ENCODE assay signal across 28 cellular contexts in the genomic region with DNA sequence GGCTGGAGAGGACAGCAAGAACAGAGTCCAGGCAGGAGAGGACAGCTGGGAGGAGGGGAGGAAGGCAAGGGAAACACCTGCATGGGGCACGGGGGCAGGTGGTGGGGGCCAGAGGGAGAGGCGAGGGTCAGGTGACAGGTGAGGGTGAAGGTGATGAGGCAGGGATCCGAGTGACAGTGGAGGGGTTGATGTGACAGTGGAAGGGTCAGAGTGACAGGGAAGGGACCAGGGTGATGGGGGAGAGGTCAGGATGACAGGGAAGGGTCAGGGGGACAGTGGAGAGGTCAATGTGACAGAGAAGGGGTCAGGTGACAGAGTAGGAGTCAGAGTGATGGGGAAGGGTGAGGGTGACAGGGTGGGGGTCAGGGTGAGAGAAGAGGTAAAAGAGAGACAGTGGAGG. TPM values are rescaled to one million over a fixed set of nuclear protein-coding genes. Genes with fewer than 3 reads are reported as not detected.
A peak's percentile ranks its signal among the peaks of the same experiment; 100 is the strongest.
DNase-seq lines count a peak whose midpoint lies in the region; ATAC-seq, FAIRE-seq and TF ChIP-seq lines count a peak whose summit lies in the region.
"Had no signal": no experiment of that assay in that cellular context is flagged by ENCODE, and none has a peak within 500 bp of the region (broad histone marks: within the 10 kb centered on the region; RNA-seq: fewer than 3 reads in every experiment).

No MANE protein-coding gene starts in this region.

- RAD21 ChIA-PET in GM12878 (lab: Charles Lee; ENCODE audit: unreplicated experiment), result no interaction called here

- no peak for FAIRE-seq in GM12878 (lab: Jason Lieb, UNC)
- FAIRE-seq: GM19239 had no signal

- in situ Hi-C loops in GM12878 (cut with MboI), result no loop called here

- H3K27ac ChIP-seq in HEK293 (ENCODE audit: extremely low read depth, low read depth, low read length), result no peak overlapping the region
- H3K27ac ChIP-seq in GM12878 (ENCODE audit: control insufficient read depth, insufficient read depth), result no peak overlapping the region
- H3K27ac ChIP-seq: C4-2B, PC-9, SJCRH30 had no signal

- no peaks in the 10 kb centered on the region for H4K20me1 ChIP-seq in GM12878 (ENCODE audit: control insufficient read depth, insufficient read depth)

- H3K79me2 ChIP-seq in GM12878 (ENCODE audit: control insufficient read depth, insufficient read depth, low read length), result no peaks in the 10 kb centered on the region

- SMC1A ChIA-PET in GM12878 (lab: Charles Lee; ENCODE audit: uncharacterized antibody, unreplicated experiment), result no interaction called here

- CTCF ChIA-PET in HEK293 (lab: Yijun Ruan, JAX) (no interaction called here), GM12878 (lab: Yijun Ruan, JAX) (no interaction called here)

- H3K9me3 Mint-ChIP-seq in stimulated activated memory B cell treated with anti-CD40 and anti-IgM and Interleukin-4, amounts not matched to agents 10 μg/mL and 1 μg/mL and 100 μg/mL, for 72 hours, result peaks cover 19% of the 10 kb centered on the region

- H3K9me3 ChIP-seq in HEK293 (ENCODE audit: control insufficient read depth, insufficient read depth, low read depth, low read length) (no peaks in the 10 kb centered on the region), GM12878 (replicated peaks; ENCODE audit: control insufficient read depth, insufficient read depth, low read length) (no peaks in the 10 kb centered on the region; the same call in 1 of the 3 replicates)
- H3K9me3 ChIP-seq: Caco-2, HAP-1, MG63, SJCRH30 had no signal

- WGBS in GM12878 (ENCODE audit: insufficient coverage, insufficient replicate concordance, low lambda C conversion rate, missing lambda C conversion rate), result 0% methylated on average over 3 of the region's 3 CpGs

- TF ChIP-seq CTCF in HEK293 (tag by site-specific recombination; IDR thresholded peaks at IDR 0.05), result no peak
- TF ChIP-seq CTCF in GM12878 (IDR thresholded peaks at IDR 0.05 in 2 of 3, conservative IDR thresholded peaks at IDR 0.05 in 1 of 3; ENCODE audit: control insufficient read depth in 2 of 3, extremely low read depth in 1 of 3, insufficient read depth in 1 of 3, low read depth in 3 of 3, low read length in 3 of 3), result no peak

- peak overlapping the region; percentile 34 for H3K4me3 Mint-ChIP-seq in stimulated activated memory B cell treated with anti-CD40 and anti-IgM and Interleukin-4, amounts not matched to agents 10 μg/mL and 1 μg/mL and 100 μg/mL, for 72 hours
- H3K4me3 Mint-ChIP-seq: CD8-positive, alpha-beta T cell had no signal

- no peak for ATAC-seq in GM12878
- no peak for ATAC-seq in stimulated activated memory B cell treated with anti-CD40 and anti-IgM and Interleukin-4, amounts not matched to agents 10 μg/mL and 1 μg/mL and 100 μg/mL, for 72 hours
- ATAC-seq: Right ventricle myocardium inferior had no signal

- H3K36me3 ChIP-seq in HEK293 (ENCODE audit: control insufficient read depth in 2 of 2, insufficient read depth in 1 of 2, low read length in 2 of 2), result no peaks in the 10 kb centered on the region; a peak in 1 of 3 replicates
- H3K36me3 ChIP-seq in GM12878 (ENCODE audit: control insufficient read depth in 2 of 2, insufficient read depth in 2 of 2, low read length in 1 of 2), result no peaks in the 10 kb centered on the region
- H3K36me3 ChIP-seq: HAP-1, MG63, SJCRH30 had no signal

- DNase-seq in GM12878 (ENCODE audit: low read depth, low spot score) (no peak), anterior cingulate cortex (lab: John Stamatoyannopoulos, UW) (no peak), GOT3 (lab: John Stamatoyannopoulos, UW) (no peak)
- DNase-seq: Caco-2; CD8-positive, alpha-beta T cell; DMS 273 treated with DMSO at 0.1 percent for 48 hours; DMS79; EL; GDM1; IMR-90; KG1; MG63; NCI-H1105 treated with DMSO at 0.1 percent for 48 hours; NCI-H146; NCI-H2029; NCI-H446; NCI-H526; NCI-H82; NK-92 treated with Interleukin-12 subunit alpha and Interleukin-12 subunit beta, amount 100 ng/mL, for 24 hours; PC-9; SJCRH30 had no signal

- peaks cover 9% of the 10 kb centered on the region for H3K36me3 Mint-ChIP-seq in stimulated activated memory B cell treated with anti-CD40 and anti-IgM and Interleukin-4, amounts not matched to agents 10 μg/mL and 1 μg/mL and 100 μg/mL, for 72 hours
- H3K36me3 Mint-ChIP-seq: CD8-positive, alpha-beta T cell had no signal

- no TSS peak for BruUV-seq in GM12878 (replicated peaks; lab: Mats Ljungman, UMichigan)

- peak overlapping the region; percentile 93 for H3K27ac Mint-ChIP-seq in stimulated activated memory B cell treated with anti-CD40 and anti-IgM and Interleukin-4, amounts not matched to agents 10 μg/mL and 1 μg/mL and 100 μg/mL, for 72 hours
- H3K27ac Mint-ChIP-seq: CD8-positive, alpha-beta T cell had no signal

- no peak overlapping the region for H3K4me2 ChIP-seq in GM12878 (ENCODE audit: control insufficient read depth, insufficient read depth)
- H3K4me2 ChIP-seq: PC-9 had no signal

- H2AFZ ChIP-seq in GM12878 (ENCODE audit: control insufficient read depth, low read depth, low read length), result no peak overlapping the region
- H2AFZ ChIP-seq: PC-9 had no signal

- no peak for TF ChIP-seq EP300 in GM12878 (IDR thresholded peaks at IDR 0.05; ENCODE audit: borderline replicate concordance in 1 of 2, control insufficient read depth in 1 of 2, low read depth in 2 of 2, low read length in 2 of 2)

- no peak for TF ChIP-seq POLR2A in GM12878 (IDR thresholded peaks at IDR 0.05; ENCODE audit: low read depth, low read length)

- H3K27me3 ChIP-seq in GM12878 (replicated peaks in 1 of 2; ENCODE audit: control insufficient read depth in 2 of 2, insufficient read depth in 2 of 2, low read length in 1 of 2), result peaks cover 1% of the 10 kb centered on the region in 2 experiments; a peak in 2 of 4 replicates
- H3K27me3 ChIP-seq: MG63, SJCRH30 had no signal

- no peak for TF ChIP-seq RAD21 in GM12878 (IDR thresholded peaks at IDR 0.05; ENCODE audit: insufficient read depth, low read depth, low read length)

- intact Hi-C loops in GM12878 (cut with micrococcal nuclease; ENCODE audit: unreplicated experiment), result no loop called here

- H3K4me3 ChIP-seq in HEK293 (ENCODE audit: low read depth, low read length), result no peak overlapping the region
- H3K4me3 ChIP-seq in GM12878, result no peak overlapping the region
- H3K4me3 ChIP-seq: HAP-1, MG63, PC-9, SJCRH30 had no signal

- H3K4me1 ChIP-seq in HEK293 (ENCODE audit: control insufficient read depth, insufficient read depth, low read length), result no peaks in the 10 kb centered on the region
- H3K4me1 ChIP-seq in GM12878 (ENCODE audit: control insufficient read depth, insufficient read depth, low read length), result peaks cover 2% of the 10 kb centered on the region; the same call in 1 of the 2 replicates
- H3K4me1 ChIP-seq: Caco-2, HAP-1, SJCRH30 had no signal

- peaks cover 55% of the 10 kb centered on the region for H3K27me3 Mint-ChIP-seq in stimulated activated memory B cell treated with anti-CD40 and anti-IgM and Interleukin-4, amounts not matched to agents 10 μg/mL and 1 μg/mL and 100 μg/mL, for 72 hours

- POLR2A ChIA-PET in HEK293 (lab: Yijun Ruan, JAX), result no interaction called here
- POLR2A ChIA-PET in GM12878 (lab: Charles Lee), result no interaction called here

- no peak overlapping the region for H3K9ac ChIP-seq in GM12878 (ENCODE audit: control insufficient read depth, insufficient read depth, low read length)

- H3K4me1 Mint-ChIP-seq in stimulated activated memory B cell treated with anti-CD40 and anti-IgM and Interleukin-4, amounts not matched to agents 10 μg/mL and 1 μg/mL and 100 μg/mL, for 72 hours, result peaks cover 22% of the 10 kb centered on the region

RNA-seq across cellular contexts. Expression of gene C19orf81, which starts 29.1 kb away (rescaled TPM):
- total RNA-seq in GM12878 (2013; cell fraction: nucleolus; rRNA removed), result not detected in 2 replicates
- not detected in 2 replicates for total RNA-seq in GM12878 (2014; rRNA removed)
- not detected in 2 replicates for total RNA-seq in GM12878 (2014; rRNA removed; fragmentation: Illumina TruSeq; extraction: Trizol)
- 0.69 TPM in 1 of 2 replicates, not detected in the other for total RNA-seq in GM12878 (2021)
- not detected for polyA plus RNA-seq in GM12878 (2011; ENCODE audit: low read depth)
- 0.36 TPM in 1 of 2 replicates, not detected in the other for polyA plus RNA-seq in GM12878 (2011; rRNA removed)
- polyA plus RNA-seq in GM12878 (2011; cell fraction: cytosol; rRNA removed), result 0.55 and 0.59 TPM in 2 replicates
- 0.75 and 1.1 TPM in 2 replicates for polyA plus RNA-seq in GM12878 (2011; cell fraction: nucleus; rRNA removed)
- polyA plus RNA-seq in GM12878 (2012), result 0.60 TPM in 1 of 2 replicates, not detected in the other
- not detected in 2 replicates for polyA plus RNA-seq in GM12878 (2014; fragmentation: Illumina TruSeq; extraction: Trizol)
- not detected for polyA plus RNA-seq in GM12878 (2014; fragmentation: Nextera tagmentation; extraction: Ambion mirVana)
- polyA plus RNA-seq in GM12878 (2014; rRNA removed), result not detected in 2 replicates
- polyA plus RNA-seq in GM12878 (2016; fragmentation: Nextera tagmentation; extraction: Ambion mirVana), result not detected
- not detected in 2 replicates for polyA minus RNA-seq in GM12878 (2011; rRNA and poly(A)+ RNA removed)
- polyA minus RNA-seq in GM12878 (2011; cell fraction: cytosol; rRNA and poly(A)+ RNA removed), result not detected in 2 replicates
- polyA minus RNA-seq in GM12878 (2011; cell fraction: nucleus; rRNA and poly(A)+ RNA removed), result not detected in 2 replicates
- total RNA-seq: CD8-positive, alpha-beta T cell; IMR-90; PC-9; RPMI7951; SJCRH30 had no signal

RNA-seq across cellular contexts. Expression of gene SYT3, which starts 38.6 kb away (rescaled TPM):
- not detected in 2 replicates for total RNA-seq in GM12878 (2013; cell fraction: nucleolus; rRNA removed)
- total RNA-seq in GM12878 (2014; rRNA removed), result not detected in 2 replicates
- total RNA-seq in GM12878 (2014; rRNA removed; fragmentation: Illumina TruSeq; extraction: Trizol), result not detected in 2 replicates
- total RNA-seq in GM12878 (2021), result not detected in 2 replicates
- not detected for polyA plus RNA-seq in GM12878 (2011; ENCODE audit: low read depth)
- polyA plus RNA-seq in GM12878 (2011; rRNA removed), result 0.03 and 0.05 TPM in 2 replicates
- polyA plus RNA-seq in GM12878 (2011; cell fraction: cytosol; rRNA removed), result 0.15 and 0.24 TPM in 2 replicates
- 0.49 and 0.66 TPM in 2 replicates for polyA plus RNA-seq in GM12878 (2011; cell fraction: nucleus; rRNA removed)
- not detected in 2 replicates for polyA plus RNA-seq in GM12878 (2012)
- polyA plus RNA-seq in GM12878 (2014; fragmentation: Illumina TruSeq; extraction: Trizol), result not detected in 2 replicates
- not detected for polyA plus RNA-seq in GM12878 (2014; fragmentation: Nextera tagmentation; extraction: Ambion mirVana)
- 0.18 TPM in 1 of 2 replicates, not detected in the other for polyA plus RNA-seq in GM12878 (2014; rRNA removed)
- not detected for polyA plus RNA-seq in GM12878 (2016; fragmentation: Nextera tagmentation; extraction: Ambion mirVana)
- polyA minus RNA-seq in GM12878 (2011; rRNA and poly(A)+ RNA removed), result 0.10 and 0.15 TPM in 2 replicates
- polyA minus RNA-seq in GM12878 (2011; cell fraction: cytosol; rRNA and poly(A)+ RNA removed), result not detected in 2 replicates
- 0.29 TPM in 1 of 2 replicates, not detected in the other for polyA minus RNA-seq in GM12878 (2011; cell fraction: nucleus; rRNA and poly(A)+ RNA removed)
- total RNA-seq: IMR-90, PC-9, RPMI7951 had no signal

RNA-seq across cellular contexts. Expression of gene SHANK1, which starts 41.3 kb away (rescaled TPM):
- not detected in 2 replicates for total RNA-seq in GM12878 (2013; cell fraction: nucleolus; rRNA removed)
- total RNA-seq in GM12878 (2014; rRNA removed) (not detected in 2 replicates), GM12878 (2014; rRNA removed; fragmentation: Illumina TruSeq; extraction: Trizol) (not detected in 2 replicates), GM12878 (2021) (not detected in 2 replicates)
- polyA plus RNA-seq in GM12878 (2011; ENCODE audit: low read depth), result not detected
- polyA plus RNA-seq in GM12878 (2011; rRNA removed) (not detected in 2 replicates), GM12878 (2014; fragmentation: Illumina TruSeq; extraction: Trizol) (not detected in 2 replicates), GM12878 (2014; fragmentation: Nextera tagmentation; extraction: Ambion mirVana) (not detected), GM12878 (2014; rRNA removed) (not detected in 2 replicates), GM12878 (2016; fragmentation: Nextera tagmentation; extraction: Ambion mirVana) (not detected)
- not detected in 2 replicates for polyA plus RNA-seq in GM12878 (2011; cell fraction: cytosol; rRNA removed)
- polyA plus RNA-seq in GM12878 (2011; cell fraction: nucleus; rRNA removed), result 0.03 TPM in 1 of 2 replicates, not detected in the other
- polyA plus RNA-seq in GM12878 (2012), result not detected in 2 replicates
- polyA minus RNA-seq in GM12878 (2011; rRNA and poly(A)+ RNA removed), result not detected in 2 replicates
- not detected in 2 replicates for polyA minus RNA-seq in GM12878 (2011; cell fraction: cytosol; rRNA and poly(A)+ RNA removed)
- polyA minus RNA-seq in GM12878 (2011; cell fraction: nucleus; rRNA and poly(A)+ RNA removed), result not detected in 2 replicates
- total RNA-seq: Caco-2, PC-9, SJCRH30 had no signal

RNA-seq across cellular contexts. Expression of gene CLEC11A, which starts 44.8 kb away (rescaled TPM):
- total RNA-seq in GM12878 (2013; cell fraction: nucleolus; rRNA removed), result 0.38 TPM in 1 of 2 replicates, not detected in the other
- total RNA-seq in GM12878 (2014; rRNA removed), result not detected in 2 replicates
- total RNA-seq in GM12878 (2014; rRNA removed; fragmentation: Illumina TruSeq; extraction: Trizol), result not detected in 2 replicates
- not detected in 2 replicates for total RNA-seq in GM12878 (2021)
- polyA plus RNA-seq in GM12878 (2011; ENCODE audit: low read depth), result not detected
- polyA plus RNA-seq in GM12878 (2011; rRNA removed), result not detected in 2 replicates
- polyA plus RNA-seq in GM12878 (2011; cell fraction: cytosol; rRNA removed), result not detected in 2 replicates
- polyA plus RNA-seq in GM12878 (2011; cell fraction: nucleus; rRNA removed), result not detected in 2 replicates
- not detected in 2 replicates for polyA plus RNA-seq in GM12878 (2012)
- polyA plus RNA-seq in GM12878 (2014; fragmentation: Illumina TruSeq; extraction: Trizol), result not detected in 2 replicates
- polyA plus RNA-seq in GM12878 (2014; fragmentation: Nextera tagmentation; extraction: Ambion mirVana), result not detected
- 0.09 TPM in 1 of 2 replicates, not detected in the other for polyA plus RNA-seq in GM12878 (2014; rRNA removed)
- polyA plus RNA-seq in GM12878 (2016; fragmentation: Nextera tagmentation; extraction: Ambion mirVana), result not detected
- not detected in 2 replicates for polyA minus RNA-seq in GM12878 (2011; rRNA and poly(A)+ RNA removed)
- not detected in 2 replicates for polyA minus RNA-seq in GM12878 (2011; cell fraction: cytosol; rRNA and poly(A)+ RNA removed)
- polyA minus RNA-seq in GM12878 (2011; cell fraction: nucleus; rRNA and poly(A)+ RNA removed), result not detected in 2 replicates
- total RNA-seq: PC-9 had no signal

Comparison
In these comparisons a context has a peak if more than half of its experiments do, and no peak if none do; other contexts are left out.
1. Of the 9 proteins assayed by ChIP-seq in both HEK293 and GM12878: peak only in HEK293: BCL11A; only in GM12878: none; in both: none; in neither: 7; mixed calls (peak in some experiments, not most) for 1.